In genomic region chr7:118946283-118946682, GRCh38 we compare ENCODE assay signal across 4 cellular contexts.
TF ChIP-seq lines count a peak whose summit lies in the region.

No MANE protein-coding gene starts in this region.

TF ChIP-seq in A549, 52 proteins besides CTCF, POLR2A, EP300 and RAD21:
- TF ChIP-seq JUNB (IDR thresholded peaks at IDR 0.05) (no peak), PBX3 (IDR thresholded peaks at IDR 0.05) (no peak), ELK1 (IDR thresholded peaks at IDR 0.05; ENCODE audit: low read depth, low read length) (no peak), ESRRA (IDR thresholded peaks at IDR 0.05; ENCODE audit: borderline replicate concordance, low read length) (no peak), NFE2L2 (conservative IDR thresholded peaks at IDR 0.05; ENCODE audit: low read length) (no peak), USF2 (IDR thresholded peaks at IDR 0.05) (no peak), MAFK (IDR thresholded peaks at IDR 0.05; ENCODE audit: partially characterized antibody) (peak; percentile 72), HEYL (CRISPR knock-in tag; IDR thresholded peaks at IDR 0.05) (no peak)

TF ChIP-seq in GM23338, 12 proteins besides CTCF, POLR2A, EP300 and RAD21 (continues in another document):
- TF ChIP-seq REST (IDR thresholded peaks at IDR 0.05; ENCODE audit: unreplicated experiment) = no peak

TF ChIP-seq in IMR-90, 13 proteins besides CTCF, POLR2A, EP300 and RAD21:
- TF ChIP-seq USF2 (IDR thresholded peaks at IDR 0.05; ENCODE audit: low read depth, low read length) (no peak), MAFK (IDR thresholded peaks at IDR 0.05; ENCODE audit: low read depth, low read length) (peak; percentile 68)

TF ChIP-seq in H1, 55 proteins besides CTCF, POLR2A, EP300 and RAD21:
- TF ChIP-seq MAFK (IDR thresholded peaks at IDR 0.05; ENCODE audit: low read depth, low read length) (peak; percentile 34; the same call in 1 of the 2 replicates), BCL11A (IDR thresholded peaks at IDR 0.05; ENCODE audit: low read depth in 2 of 2, low read length in 2 of 2) (no peak)
